In genomic region chr17:47898246-47898645, GRCh38 we compare ENCODE assay signal across 17 cellular contexts. TPM values are rescaled to one million over a fixed set of nuclear protein-coding genes. Genes with fewer than 3 reads are reported as not detected.
DNase-seq lines count a peak whose midpoint lies in the region; ATAC-seq, FAIRE-seq and TF ChIP-seq lines count a peak whose summit lies in the region.
"Had no signal": no experiment of that assay in that cellular context is flagged by ENCODE, and none has a peak within 500 bp of the region (broad histone marks: within the 10 kb centered on the region; RNA-seq: fewer than 3 reads in every experiment).

No MANE protein-coding gene starts in this region.

- H3K36me3 ChIP-seq in GM12878 (ENCODE audit: control insufficient read depth in 2 of 2, insufficient read depth in 2 of 2, low read length in 1 of 2) (peaks cover 0 to 6% of the 10 kb centered on the region in 2 experiments; a peak in 2 of 4 replicates), rectal smooth muscle tissue (ENCODE audit: control insufficient read depth, insufficient read depth, low read length) (no peaks in the 10 kb centered on the region), MG63 (peaks cover 13% of the 10 kb centered on the region)
- H3K36me3 ChIP-seq: brain microvascular endothelial cell had no signal

- H2AFZ ChIP-seq in GM12878 (ENCODE audit: control insufficient read depth, low read depth, low read length), result no peak overlapping the region

- H4K20me1 ChIP-seq in GM12878 (ENCODE audit: control insufficient read depth, insufficient read depth), result no peaks in the 10 kb centered on the region

- ATAC-seq in GM12878 (no peak), GM19463 (IDR thresholded peaks at IDR 0.05; ENCODE audit: unreplicated experiment) (no peak)
- ATAC-seq: effector memory CD8-positive, alpha-beta T cell had no signal

- TF ChIP-seq POLR2A in GM12878 (IDR thresholded peaks at IDR 0.05; ENCODE audit: low read depth, low read length), result no peak

- no peaks in the 10 kb centered on the region for H3K27me3 ChIP-seq in GM12878 (replicated peaks in 1 of 2; ENCODE audit: control insufficient read depth in 2 of 2, insufficient read depth in 2 of 2, low read length in 1 of 2)
- no peaks in the 10 kb centered on the region for H3K27me3 ChIP-seq in rectal smooth muscle tissue (ENCODE audit: control insufficient read depth, insufficient read depth, low read length)
- no peaks in the 10 kb centered on the region for H3K27me3 ChIP-seq in MG63
- H3K27me3 ChIP-seq: brain microvascular endothelial cell, SJSA1 had no signal

- CTCF ChIA-PET in GM12878 (lab: Yijun Ruan, JAX), result interaction anchor here (0.9 to 1.0 kb wide), 3 partner anchors 43 to 56 kb away, joined by 3 to 7 read pairs (median 5); partner anchors contain the start of gene PNPO

- TF ChIP-seq EP300 in GM12878 (IDR thresholded peaks at IDR 0.05; ENCODE audit: borderline replicate concordance in 1 of 2, control insufficient read depth in 1 of 2, low read depth in 2 of 2, low read length in 2 of 2), result no peak

- DNase-seq in GF-D8 (lab: John Stamatoyannopoulos, UW) (peak; percentile 47), MV-4-11 (lab: John Stamatoyannopoulos, UW) (peak; percentile 86), GM12878 (ENCODE audit: low read depth, low spot score) (no peak), MG63 (no peak), GOT3 (lab: John Stamatoyannopoulos, UW) (no peak), GM03348 (ENCODE audit: low spot score) (no peak)
- DNase-seq: activated CD8-positive, alpha-beta memory T cell treated with anti-CD3 and anti-CD28 coated beads for 24 hours; activated gamma-delta T cell treated with Interleukin-2 at 50 U/mL for 16 hours; brain microvascular endothelial cell; C1 segment of cervical spinal cord; effector memory CD8-positive, alpha-beta T cell; midbrain; NCI-H2081 treated with DMSO at 0.1 percent for 48 hours; posterior cingulate gyrus had no signal

- peaks cover 7% of the 10 kb centered on the region; the same call in 1 of the 2 replicates for H3K4me1 ChIP-seq in GM12878 (ENCODE audit: control insufficient read depth, insufficient read depth, low read length)
- H3K4me1 ChIP-seq in rectal smooth muscle tissue (ENCODE audit: control insufficient read depth, insufficient read depth, low read length), result peaks cover 12% of the 10 kb centered on the region

- POLR2A ChIA-PET in GM12878 (lab: Charles Lee), result interaction anchor here (0.6 to 1.3 kb wide), 3 partner anchors 43 to 59 kb away, joined by 3 read pairs; partner anchors contain the start of genes PNPO and PRR15L

- H3K4me3 ChIP-seq in GM12878 (peak overlapping the region; percentile 13; the same call in 1 of the 2 replicates), rectal smooth muscle tissue (ENCODE audit: low read length) (no peak overlapping the region), MG63 (no peak overlapping the region)
- H3K4me3 ChIP-seq: SJSA1 had no signal

- BruUV-seq in GM12878 (replicated peaks; lab: Mats Ljungman, UMichigan), result no TSS peak

- TF ChIP-seq CTCF in GM12878 (IDR thresholded peaks at IDR 0.05 in 2 of 3, conservative IDR thresholded peaks at IDR 0.05 in 1 of 3; ENCODE audit: control insufficient read depth in 2 of 3, extremely low read depth in 1 of 3, insufficient read depth in 1 of 3, low read depth in 3 of 3, low read length in 3 of 3), result no peak

- no peak for TF ChIP-seq RAD21 in GM12878 (IDR thresholded peaks at IDR 0.05; ENCODE audit: insufficient read depth, low read depth, low read length)

- H3K4me2 ChIP-seq in GM12878 (ENCODE audit: control insufficient read depth, insufficient read depth), result peak overlapping the region; percentile 53

- in situ Hi-C loops in GM12878 (cut with MboI), result no loop called here

- H3K27ac ChIP-seq in GM12878 (ENCODE audit: control insufficient read depth, insufficient read depth) (no peak overlapping the region), rectal smooth muscle tissue (ENCODE audit: low read depth, low read length) (peak overlapping the region; percentile 12)
- H3K27ac ChIP-seq: brain microvascular endothelial cell, SJSA1 had no signal

- intact Hi-C loops in GM12878 (cut with micrococcal nuclease; ENCODE audit: unreplicated experiment), result no loop called here

- FAIRE-seq in GM12878 (lab: Jason Lieb, UNC), result no peak

- H3K9ac ChIP-seq in GM12878 (ENCODE audit: control insufficient read depth, insufficient read depth, low read length) (no peak overlapping the region), rectal smooth muscle tissue (ENCODE audit: low read length) (no peak overlapping the region)

- SMC1A ChIA-PET in GM12878 (lab: Charles Lee; ENCODE audit: uncharacterized antibody, unreplicated experiment), result interaction anchor here (1.0 to 3.2 kb wide), 2 partner anchors 43 to 302 kb away, joined by 3 to 10 read pairs; partner anchors contain the start of gene PNPO

- RAD21 ChIA-PET in GM12878 (lab: Charles Lee; ENCODE audit: unreplicated experiment), result no interaction called here

- peaks cover 21% of the 10 kb centered on the region for H3K79me2 ChIP-seq in GM12878 (ENCODE audit: control insufficient read depth, insufficient read depth, low read length)

- H3K9me3 ChIP-seq in GM12878 (replicated peaks; ENCODE audit: control insufficient read depth, insufficient read depth, low read length), result no peaks in the 10 kb centered on the region
- H3K9me3 ChIP-seq in MG63, result no peaks in the 10 kb centered on the region
- H3K9me3 ChIP-seq: SJSA1 had no signal

RNA-seq across cellular contexts. Expression of gene SP2, which starts 2.2 kb away (rescaled TPM):
- 5.2 and 5.3 TPM in 2 replicates for total RNA-seq in GM12878 (2013; cell fraction: nucleolus; rRNA removed)
- total RNA-seq in GM12878 (2014; rRNA removed), result 1.8 and 2.1 TPM in 2 replicates
- 1.6 TPM in 2 replicates for total RNA-seq in GM12878 (2014; rRNA removed; fragmentation: Illumina TruSeq; extraction: Trizol)
- total RNA-seq in GM12878 (2021), result 16.8 and 17.9 TPM in 2 replicates
- 8.5 TPM for polyA plus RNA-seq in GM12878 (2011; ENCODE audit: low read depth)
- 1.1 and 2.3 TPM in 2 replicates for polyA plus RNA-seq in GM12878 (2011; rRNA removed)
- polyA plus RNA-seq in GM12878 (2011; cell fraction: cytosol; rRNA removed), result 3.1 and 3.5 TPM in 2 replicates
- polyA plus RNA-seq in GM12878 (2011; cell fraction: nucleus; rRNA removed), result 5.9 and 11.4 TPM in 2 replicates
- polyA plus RNA-seq in GM12878 (2012), result 12.1 and 20.9 TPM in 2 replicates
- polyA plus RNA-seq in GM12878 (2014; fragmentation: Illumina TruSeq; extraction: Trizol), result 12.9 and 19.1 TPM in 2 replicates
- 1 to 10 TPM; 1.2 to 1.9 TPM for polyA plus RNA-seq in GM12878 (2014; fragmentation: Nextera tagmentation; extraction: Ambion mirVana)
- polyA plus RNA-seq in GM12878 (2014; rRNA removed), result 7.3 and 10.4 TPM in 2 replicates
- polyA plus RNA-seq in GM12878 (2016; fragmentation: Nextera tagmentation; extraction: Ambion mirVana), result 10 to 100 TPM; 17.6 to 18.0 TPM
- 2.8 and 3.5 TPM in 2 replicates for polyA minus RNA-seq in GM12878 (2011; rRNA and poly(A)+ RNA removed)
- polyA minus RNA-seq in GM12878 (2011; cell fraction: cytosol; rRNA and poly(A)+ RNA removed), result 6.1 and 6.8 TPM in 2 replicates
- 0.85 and 2.0 TPM in 2 replicates for polyA minus RNA-seq in GM12878 (2011; cell fraction: nucleus; rRNA and poly(A)+ RNA removed)
- 0.81 and 2.3 TPM in 2 replicates for total RNA-seq in MG63 (2014; rRNA removed; shearing (Covaris generic); ENCODE audit: low replicate concordance)

RNA-seq across cellular contexts. Expression of gene PNPO, which starts 43.1 kb away (rescaled TPM):
- 17.5 and 17.7 TPM in 2 replicates for total RNA-seq in GM12878 (2013; cell fraction: nucleolus; rRNA removed)
- total RNA-seq in GM12878 (2014; rRNA removed), result 43.4 and 45.9 TPM in 2 replicates
- total RNA-seq in GM12878 (2014; rRNA removed; fragmentation: Illumina TruSeq; extraction: Trizol), result 33.6 and 34.5 TPM in 2 replicates
- total RNA-seq in GM12878 (2021), result 47.9 and 52.6 TPM in 2 replicates
- 8.7 TPM for polyA plus RNA-seq in GM12878 (2011; ENCODE audit: low read depth)
- polyA plus RNA-seq in GM12878 (2011; rRNA removed), result 22.1 and 30.1 TPM in 2 replicates
- 33.5 and 36.9 TPM in 2 replicates for polyA plus RNA-seq in GM12878 (2011; cell fraction: cytosol; rRNA removed)
- polyA plus RNA-seq in GM12878 (2011; cell fraction: nucleus; rRNA removed), result 10.9 and 14.7 TPM in 2 replicates
- 9.9 and 11.5 TPM in 2 replicates for polyA plus RNA-seq in GM12878 (2012)
- polyA plus RNA-seq in GM12878 (2014; fragmentation: Illumina TruSeq; extraction: Trizol), result 40.1 and 41.3 TPM in 2 replicates
- 10 to 100 TPM; 13.9 to 32.3 TPM for polyA plus RNA-seq in GM12878 (2014; fragmentation: Nextera tagmentation; extraction: Ambion mirVana)
- polyA plus RNA-seq in GM12878 (2014; rRNA removed), result 32.9 and 34.1 TPM in 2 replicates
- 10 to 100 TPM; 40.2 to 42.1 TPM for polyA plus RNA-seq in GM12878 (2016; fragmentation: Nextera tagmentation; extraction: Ambion mirVana)
- 45.1 and 55.3 TPM in 2 replicates for polyA minus RNA-seq in GM12878 (2011; rRNA and poly(A)+ RNA removed)
- polyA minus RNA-seq in GM12878 (2011; cell fraction: cytosol; rRNA and poly(A)+ RNA removed), result 14.4 and 18.4 TPM in 2 replicates
- polyA minus RNA-seq in GM12878 (2011; cell fraction: nucleus; rRNA and poly(A)+ RNA removed), result 8.6 and 18.3 TPM in 2 replicates
- total RNA-seq in MG63 (2014; rRNA removed; shearing (Covaris generic); ENCODE audit: low replicate concordance), result 41.4 and 89.7 TPM in 2 replicates

RNA-seq across cellular contexts. Expression of gene SP6, which starts 47.3 kb away (rescaled TPM):
- 0.21 and 0.34 TPM in 2 replicates for total RNA-seq in GM12878 (2013; cell fraction: nucleolus; rRNA removed)
- total RNA-seq in GM12878 (2014; rRNA removed) (not detected in 2 replicates), GM12878 (2014; rRNA removed; fragmentation: Illumina TruSeq; extraction: Trizol) (0.05 TPM in 1 of 2 replicates, not detected in the other), GM12878 (2021) (0.05 TPM in 1 of 2 replicates, not detected in the other)
- not detected for polyA plus RNA-seq in GM12878 (2011; ENCODE audit: low read depth)
- polyA plus RNA-seq in GM12878 (2011; rRNA removed) (0.03 and 0.05 TPM in 2 replicates), GM12878 (2014; fragmentation: Illumina TruSeq; extraction: Trizol) (not detected in 2 replicates), GM12878 (2014; fragmentation: Nextera tagmentation; extraction: Ambion mirVana) (not detected), GM12878 (2014; rRNA removed) (0.06 TPM in 1 of 2 replicates, not detected in the other), GM12878 (2016; fragmentation: Nextera tagmentation; extraction: Ambion mirVana) (under 1 TPM in 1 of 2 experiments, not detected in 1; 0.15 TPM)
- polyA plus RNA-seq in GM12878 (2011; cell fraction: cytosol; rRNA removed), result 0.05 and 0.07 TPM in 2 replicates
- 0.12 TPM in 2 replicates for polyA plus RNA-seq in GM12878 (2011; cell fraction: nucleus; rRNA removed)
- 0.08 and 0.09 TPM in 2 replicates for polyA plus RNA-seq in GM12878 (2012)
- polyA minus RNA-seq in GM12878 (2011; rRNA and poly(A)+ RNA removed), result 0.21 TPM in 1 of 2 replicates, not detected in the other
- not detected in 2 replicates for polyA minus RNA-seq in GM12878 (2011; cell fraction: cytosol; rRNA and poly(A)+ RNA removed)
- polyA minus RNA-seq in GM12878 (2011; cell fraction: nucleus; rRNA and poly(A)+ RNA removed), result 0.12 and 0.19 TPM in 2 replicates
- total RNA-seq in MG63 (2014; rRNA removed; shearing (Covaris generic); ENCODE audit: low replicate concordance), result not detected in 2 replicates
- total RNA-seq: SJSA1 had no signal

RNA-seq across cellular contexts. Expression of gene SCRN2, which starts 57.2 kb away (rescaled TPM):
- total RNA-seq in GM12878 (2013; cell fraction: nucleolus; rRNA removed), result 53.1 and 65.3 TPM in 2 replicates
- 33.3 and 39.3 TPM in 2 replicates for total RNA-seq in GM12878 (2014; rRNA removed)
- 13.5 TPM in 2 replicates for total RNA-seq in GM12878 (2014; rRNA removed; fragmentation: Illumina TruSeq; extraction: Trizol)
- 28.9 and 30.5 TPM in 2 replicates for total RNA-seq in GM12878 (2021)
- 12.7 TPM for polyA plus RNA-seq in GM12878 (2011; ENCODE audit: low read depth)
- 9.7 and 15.4 TPM in 2 replicates for polyA plus RNA-seq in GM12878 (2011; rRNA removed)
- 28.5 and 36.7 TPM in 2 replicates for polyA plus RNA-seq in GM12878 (2011; cell fraction: cytosol; rRNA removed)
- 140 and 158 TPM in 2 replicates for polyA plus RNA-seq in GM12878 (2011; cell fraction: nucleus; rRNA removed)
- polyA plus RNA-seq in GM12878 (2012), result 28.3 and 28.5 TPM in 2 replicates
- 3.0 and 10.8 TPM in 2 replicates for polyA plus RNA-seq in GM12878 (2014; fragmentation: Illumina TruSeq; extraction: Trizol)
- polyA plus RNA-seq in GM12878 (2014; fragmentation: Nextera tagmentation; extraction: Ambion mirVana), result 1 to 10 TPM in 1 of 2 experiments, under 1 TPM in 1; 0.34 to 1.9 TPM
- polyA plus RNA-seq in GM12878 (2014; rRNA removed), result 32.7 and 33.4 TPM in 2 replicates
- polyA plus RNA-seq in GM12878 (2016; fragmentation: Nextera tagmentation; extraction: Ambion mirVana), result 10 to 100 TPM; 24.8 to 29.9 TPM
- 9.4 and 24.8 TPM in 2 replicates for polyA minus RNA-seq in GM12878 (2011; rRNA and poly(A)+ RNA removed)
- polyA minus RNA-seq in GM12878 (2011; cell fraction: cytosol; rRNA and poly(A)+ RNA removed), result 8.5 and 8.6 TPM in 2 replicates
- polyA minus RNA-seq in GM12878 (2011; cell fraction: nucleus; rRNA and poly(A)+ RNA removed), result 31.2 and 38.5 TPM in 2 replicates
- total RNA-seq in MG63 (2014; rRNA removed; shearing (Covaris generic); ENCODE audit: low replicate concordance), result 41.8 and 45.0 TPM in 2 replicates

RNA-seq across cellular contexts. Expression of gene PRR15L, which starts 59.4 kb away (rescaled TPM):
- not detected in 2 replicates for total RNA-seq in GM12878 (2013; cell fraction: nucleolus; rRNA removed)
- total RNA-seq in GM12878 (2014; rRNA removed) (not detected in 2 replicates), GM12878 (2014; rRNA removed; fragmentation: Illumina TruSeq; extraction: Trizol) (not detected in 2 replicates), GM12878 (2021) (not detected in 2 replicates)
- polyA plus RNA-seq in GM12878 (2011; ENCODE audit: low read depth), result not detected
- polyA plus RNA-seq in GM12878 (2011; rRNA removed) (not detected in 2 replicates), GM12878 (2014; fragmentation: Illumina TruSeq; extraction: Trizol) (not detected in 2 replicates), GM12878 (2014; fragmentation: Nextera tagmentation; extraction: Ambion mirVana) (not detected), GM12878 (2014; rRNA removed) (not detected in 2 replicates), GM12878 (2016; fragmentation: Nextera tagmentation; extraction: Ambion mirVana) (under 1 TPM; 0.11 to 0.18 TPM)
- not detected in 2 replicates for polyA plus RNA-seq in GM12878 (2011; cell fraction: cytosol; rRNA removed)
- not detected in 2 replicates for polyA plus RNA-seq in GM12878 (2011; cell fraction: nucleus; rRNA removed)
- 0.11 TPM in 1 of 2 replicates, not detected in the other for polyA plus RNA-seq in GM12878 (2012)
- polyA minus RNA-seq in GM12878 (2011; rRNA and poly(A)+ RNA removed), result not detected in 2 replicates
- polyA minus RNA-seq in GM12878 (2011; cell fraction: cytosol; rRNA and poly(A)+ RNA removed), result not detected in 2 replicates
- not detected in 2 replicates for polyA minus RNA-seq in GM12878 (2011; cell fraction: nucleus; rRNA and poly(A)+ RNA removed)
- not detected in 2 replicates for total RNA-seq in MG63 (2014; rRNA removed; shearing (Covaris generic); ENCODE audit: low replicate concordance)
- total RNA-seq: SJSA1 had no signal

Comparison
In these comparisons a context has a peak if more than half of its experiments do, and no peak if none do; other contexts are left out.
1. DNase-seq: peak in GF-D8 (single experiment) and MV-4-11 (single experiment); none in GM12878 (single experiment), MG63 (single experiment), GOT3 (single experiment) and GM03348 (single experiment).